In the genomic region with DNA sequence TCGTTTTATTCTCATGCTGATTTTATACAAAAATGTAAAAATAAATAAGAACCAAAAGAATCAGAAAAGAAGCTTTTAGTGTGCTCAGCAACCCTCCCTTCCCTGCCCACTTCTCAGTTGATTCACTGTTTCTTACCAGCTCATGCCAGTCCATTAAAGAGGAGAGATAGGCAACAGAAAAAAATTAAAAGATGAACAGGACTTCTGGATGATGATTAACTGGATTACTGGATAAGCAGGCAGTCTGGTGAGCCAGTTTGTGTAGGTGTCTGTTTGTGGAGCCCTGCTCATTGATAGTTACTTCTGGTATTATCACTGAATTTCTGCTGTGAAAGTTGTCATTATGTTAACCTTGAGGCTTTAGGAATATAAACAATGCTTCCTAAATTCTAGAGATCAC, we compare ENCODE assay signal across 1 cellular context.
TF ChIP-seq lines count a peak whose summit lies in the region.

No MANE protein-coding gene starts in this region.

TF ChIP-seq in SK-N-SH treated with all-trans-retinoic acid at 6 μM for 48 hours, 23 proteins besides CTCF, POLR2A, EP300 and RAD21 (continued from another document):
- TF ChIP-seq, protein P1, sequence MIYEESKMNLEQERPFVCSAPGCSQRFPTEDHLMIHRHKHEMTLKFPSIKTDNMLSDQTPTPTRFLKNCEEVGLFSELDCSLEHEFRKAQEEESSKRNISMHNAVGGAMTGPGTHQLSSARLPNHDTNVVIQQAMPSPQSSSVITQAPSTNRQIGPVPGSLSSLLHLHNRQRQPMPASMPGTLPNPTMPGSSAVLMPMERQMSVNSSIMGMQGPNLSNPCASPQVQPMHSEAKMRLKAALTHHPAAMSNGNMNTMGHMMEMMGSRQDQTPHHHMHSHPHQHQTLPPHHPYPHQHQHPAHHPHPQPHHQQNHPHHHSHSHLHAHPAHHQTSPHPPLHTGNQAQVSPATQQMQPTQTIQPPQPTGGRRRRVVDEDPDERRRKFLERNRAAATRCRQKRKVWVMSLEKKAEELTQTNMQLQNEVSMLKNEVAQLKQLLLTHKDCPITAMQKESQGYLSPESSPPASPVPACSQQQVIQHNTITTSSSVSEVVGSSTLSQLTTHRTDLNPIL (CRISPR knock-in tag; IDR thresholded peaks at IDR 0.05; ENCODE audit: low read depth) = no peak
- TF ChIP-seq BACH2 (CRISPR knock-in tag; IDR thresholded peaks at IDR 0.05; ENCODE audit: borderline replicate concordance) = no peak
- TF ChIP-seq, protein P2, sequence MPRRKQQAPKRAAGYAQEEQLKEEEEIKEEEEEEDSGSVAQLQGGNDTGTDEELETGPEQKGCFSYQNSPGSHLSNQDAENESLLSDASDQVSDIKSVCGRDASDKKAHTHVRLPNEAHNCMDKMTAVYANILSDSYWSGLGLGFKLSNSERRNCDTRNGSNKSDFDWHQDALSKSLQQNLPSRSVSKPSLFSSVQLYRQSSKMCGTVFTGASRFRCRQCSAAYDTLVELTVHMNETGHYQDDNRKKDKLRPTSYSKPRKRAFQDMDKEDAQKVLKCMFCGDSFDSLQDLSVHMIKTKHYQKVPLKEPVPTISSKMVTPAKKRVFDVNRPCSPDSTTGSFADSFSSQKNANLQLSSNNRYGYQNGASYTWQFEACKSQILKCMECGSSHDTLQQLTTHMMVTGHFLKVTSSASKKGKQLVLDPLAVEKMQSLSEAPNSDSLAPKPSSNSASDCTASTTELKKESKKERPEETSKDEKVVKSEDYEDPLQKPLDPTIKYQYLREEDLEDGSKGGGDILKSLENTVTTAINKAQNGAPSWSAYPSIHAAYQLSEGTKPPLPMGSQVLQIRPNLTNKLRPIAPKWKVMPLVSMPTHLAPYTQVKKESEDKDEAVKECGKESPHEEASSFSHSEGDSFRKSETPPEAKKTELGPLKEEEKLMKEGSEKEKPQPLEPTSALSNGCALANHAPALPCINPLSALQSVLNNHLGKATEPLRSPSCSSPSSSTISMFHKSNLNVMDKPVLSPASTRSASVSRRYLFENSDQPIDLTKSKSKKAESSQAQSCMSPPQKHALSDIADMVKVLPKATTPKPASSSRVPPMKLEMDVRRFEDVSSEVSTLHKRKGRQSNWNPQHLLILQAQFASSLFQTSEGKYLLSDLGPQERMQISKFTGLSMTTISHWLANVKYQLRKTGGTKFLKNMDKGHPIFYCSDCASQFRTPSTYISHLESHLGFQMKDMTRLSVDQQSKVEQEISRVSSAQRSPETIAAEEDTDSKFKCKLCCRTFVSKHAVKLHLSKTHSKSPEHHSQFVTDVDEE (CRISPR knock-in tag; IDR thresholded peaks at IDR 0.05) = 0 out of 2 replicates have a peak, but pooled peaks have one; percentile 22
- TF ChIP-seq TCF4 (CRISPR knock-in tag; IDR thresholded peaks at IDR 0.05; ENCODE audit: borderline replicate concordance) = no peak
- TF ChIP-seq ZC3H10 (CRISPR knock-in tag; IDR thresholded peaks at IDR 0.05) = no peak
- no peak for TF ChIP-seq OSR1 (CRISPR knock-in tag; IDR thresholded peaks at IDR 0.05)
- peak; percentile 76 for TF ChIP-seq ISL1 (CRISPR knock-in tag; IDR thresholded peaks at IDR 0.05)
- TF ChIP-seq PPARA (CRISPR knock-in tag; IDR thresholded peaks at IDR 0.05; ENCODE audit: borderline replicate concordance) = no peak
- no peak for TF ChIP-seq CSDC2 (CRISPR knock-in tag; IDR thresholded peaks at IDR 0.05)
